Comparison of ENCODE assay signal across 12 cellular contexts in genomic region chr2:190470256-190470826, GRCh38.
DNase-seq lines count a peak whose midpoint lies in the region; ATAC-seq and TF ChIP-seq lines count a peak whose summit lies in the region.
"Had no signal": no experiment of that assay in that cellular context is flagged by ENCODE, and none has a peak within 500 bp of the region (broad histone marks: within the 10 kb centered on the region; RNA-seq: fewer than 3 reads in every experiment).

No MANE protein-coding gene starts in this region.

- H3K27ac Mint-ChIP-seq in osteocyte (ENCODE audit: unreplicated experiment) = peak overlapping the region; percentile 78
- no peak overlapping the region for H3K27ac Mint-ChIP-seq in activated naive CD4-positive, alpha-beta T cell treated with anti-CD3 and anti-CD28 coated beads, Interleukin-2, amount 10 ng/mL, durations not matched to agents 7 days and 5 days

- peak overlapping the region; percentile 1; the same call in 1 of the 2 replicates for H3K4me3 ChIP-seq in BE2C (ENCODE audit: low read depth, low read length)
- no peak overlapping the region; the same call in 1 of the 2 replicates for H3K4me3 ChIP-seq in Karpas-422 (ENCODE audit: low read length)

- H3K27me3 ChIP-seq in BE2C (no peaks in the 10 kb centered on the region), Karpas-422 (ENCODE audit: low read length) (no peaks in the 10 kb centered on the region)

- TF ChIP-seq CTCF in BE2C (IDR thresholded peaks at IDR 0.05; ENCODE audit: low read depth, low read length) = no peak
- no peak for TF ChIP-seq CTCF in osteocyte (IDR thresholded peaks at IDR 0.05)

- CTCF ChIA-PET in activated naive CD4-positive, alpha-beta T cell treated with anti-CD3 and anti-CD28 coated beads, Interleukin-2, amount 10 ng/mL, durations not matched to agents 7 days and 5 days (lab: Charles Lee) = interaction anchor here (0.7 kb wide), 1 partner anchor 477 kb away, joined by 3 read pairs; no protein-coding TSS in a partner anchor

- peaks cover 39% of the 10 kb centered on the region for H3K4me1 Mint-ChIP-seq in osteocyte (ENCODE audit: unreplicated experiment)
- H3K4me1 Mint-ChIP-seq in activated T-cell treated with anti-CD3 and anti-CD28 coated beads, Interleukin-2, amount 50 U/mL, for 4 hours (ENCODE audit: low read depth) = peaks cover 40% of the 10 kb centered on the region
- peaks cover 23% of the 10 kb centered on the region for H3K4me1 Mint-ChIP-seq in activated naive CD4-positive, alpha-beta T cell treated with anti-CD3 and anti-CD28 coated beads, Interleukin-2, amount 10 ng/mL, durations not matched to agents 7 days and 5 days

- H3K36me3 ChIP-seq in BE2C (peaks cover 3% of the 10 kb centered on the region; the same call in 1 of the 2 replicates), Karpas-422 (ENCODE audit: insufficient read depth, low read length) (peaks cover 15% of the 10 kb centered on the region)

- no peak overlapping the region for H2AFZ ChIP-seq in Karpas-422 (ENCODE audit: low read length)

- H3K4me2 ChIP-seq in Karpas-422 (ENCODE audit: low read depth, low read length, poor library complexity, severe bottlenecking) = no peak overlapping the region

- H3K9ac ChIP-seq in Karpas-422 (ENCODE audit: low read length) = no peak overlapping the region

- peaks cover 11% of the 10 kb centered on the region for H3K36me3 Mint-ChIP-seq in osteocyte (ENCODE audit: unreplicated experiment)
- H3K36me3 Mint-ChIP-seq in activated T-cell treated with anti-CD3 and anti-CD28 coated beads, Interleukin-2, amount 50 U/mL, for 4 hours (ENCODE audit: insufficient read depth) = peaks cover 48% of the 10 kb centered on the region
- H3K36me3 Mint-ChIP-seq in activated naive CD4-positive, alpha-beta T cell treated with anti-CD3 and anti-CD28 coated beads, Interleukin-2, amount 10 ng/mL, durations not matched to agents 7 days and 5 days = peaks cover 60% of the 10 kb centered on the region

- H3K9me3 Mint-ChIP-seq in osteocyte (ENCODE audit: unreplicated experiment) = no peaks in the 10 kb centered on the region
- H3K9me3 Mint-ChIP-seq in activated T-cell treated with anti-CD3 and anti-CD28 coated beads, Interleukin-2, amount 50 U/mL, for 4 hours = peaks cover 4% of the 10 kb centered on the region
- H3K9me3 Mint-ChIP-seq in activated naive CD4-positive, alpha-beta T cell treated with anti-CD3 and anti-CD28 coated beads, Interleukin-2, amount 10 ng/mL, durations not matched to agents 7 days and 5 days = peaks cover 19% of the 10 kb centered on the region
- H3K9me3 Mint-ChIP-seq: immature natural killer cell, neural crest cell had no signal

- peaks cover 43% of the 10 kb centered on the region for H3K79me2 ChIP-seq in Karpas-422 (ENCODE audit: low read length)

- no peaks in the 10 kb centered on the region for H4K20me1 ChIP-seq in Karpas-422 (ENCODE audit: insufficient read depth, low read depth, low read length)

- ATAC-seq in activated T-cell treated with anti-CD3 and anti-CD28 coated beads, Interleukin-2, amount 50 U/mL, for 4 hours = no peak
- ATAC-seq: T-cell had no signal

- no peaks in the 10 kb centered on the region for H3K27me3 Mint-ChIP-seq in osteocyte (ENCODE audit: unreplicated experiment)
- H3K27me3 Mint-ChIP-seq in activated T-cell treated with anti-CD3 and anti-CD28 coated beads, Interleukin-2, amount 50 U/mL, for 4 hours (ENCODE audit: low read depth) = no peaks in the 10 kb centered on the region
- H3K27me3 Mint-ChIP-seq in activated naive CD4-positive, alpha-beta T cell treated with anti-CD3 and anti-CD28 coated beads, Interleukin-2, amount 10 ng/mL, durations not matched to agents 7 days and 5 days = no peaks in the 10 kb centered on the region
- H3K27me3 Mint-ChIP-seq: T-cell had no signal

- peaks cover 26% of the 10 kb centered on the region for H3K4me1 ChIP-seq in BE2C
- peaks cover 51% of the 10 kb centered on the region for H3K4me1 ChIP-seq in Karpas-422 (ENCODE audit: low read length)

- no peak overlapping the region for H3K4me3 Mint-ChIP-seq in osteocyte (ENCODE audit: unreplicated experiment)
- no peak overlapping the region for H3K4me3 Mint-ChIP-seq in activated T-cell treated with anti-CD3 and anti-CD28 coated beads, Interleukin-2, amount 50 U/mL, for 4 hours
- no peak overlapping the region for H3K4me3 Mint-ChIP-seq in activated naive CD4-positive, alpha-beta T cell treated with anti-CD3 and anti-CD28 coated beads, Interleukin-2, amount 10 ng/mL, durations not matched to agents 7 days and 5 days
- H3K4me3 Mint-ChIP-seq: immature natural killer cell, neural crest cell, T-cell had no signal

- H3K9me3 ChIP-seq in BE2C (peaks cover 9% of the 10 kb centered on the region), Karpas-422 (ENCODE audit: low read length) (no peaks in the 10 kb centered on the region)

- H3K9me2 ChIP-seq in Karpas-422 (replicated peaks; ENCODE audit: insufficient read depth, low read length) = no peaks in the 10 kb centered on the region

- peak overlapping the region; percentile 95 for H3K27ac ChIP-seq in Karpas-422 (ENCODE audit: low read length)

- DNase-seq in BE2C (peak; percentile 29), Karpas-422 (no peak), dermis blood vessel endothelial cell (peak; percentile 51), osteocyte (ENCODE audit: extremely low spot score, unreplicated experiment) (no peak), RPMI8226 (no peak), NCI-H524 treated with DMSO at 0.1 percent for 48 hours (lab: John Stamatoyannopoulos, UW) (no peak)
- no peak for DNase-seq in activated T-cell treated with anti-CD3 and anti-CD28 coated beads, Interleukin-2, amount 50 U/mL, for 4 hours
- no peak for DNase-seq in activated naive CD4-positive, alpha-beta T cell treated with anti-CD3 and anti-CD28 coated beads, Interleukin-2, amount 10 ng/mL, durations not matched to agents 7 days and 5 days
- DNase-seq: activated CD4-positive, alpha-beta T cell treated with anti-CD3 and anti-CD28 coated beads for 48 hours; immature natural killer cell; T-cell had no signal

Comparison
In these comparisons a context has a peak if more than half of its experiments do, and no peak if none do; other contexts are left out.
1. DNase-seq: peak in BE2C (single experiment) and dermis blood vessel endothelial cell (single experiment); none in Karpas-422 (single experiment), osteocyte (single experiment), RPMI8226 (single experiment), activated T-cell treated with anti-CD3 and anti-CD28 coated beads, Interleukin-2, amount 50 U/mL, for 4 hours (single experiment), NCI-H524 treated with DMSO at 0.1 percent for 48 hours (single experiment) and activated naive CD4-positive, alpha-beta T cell treated with anti-CD3 and anti-CD28 coated beads, Interleukin-2, amount 10 ng/mL, durations not matched to agents 7 days and 5 days (single experiment).